In the genomic region with DNA sequence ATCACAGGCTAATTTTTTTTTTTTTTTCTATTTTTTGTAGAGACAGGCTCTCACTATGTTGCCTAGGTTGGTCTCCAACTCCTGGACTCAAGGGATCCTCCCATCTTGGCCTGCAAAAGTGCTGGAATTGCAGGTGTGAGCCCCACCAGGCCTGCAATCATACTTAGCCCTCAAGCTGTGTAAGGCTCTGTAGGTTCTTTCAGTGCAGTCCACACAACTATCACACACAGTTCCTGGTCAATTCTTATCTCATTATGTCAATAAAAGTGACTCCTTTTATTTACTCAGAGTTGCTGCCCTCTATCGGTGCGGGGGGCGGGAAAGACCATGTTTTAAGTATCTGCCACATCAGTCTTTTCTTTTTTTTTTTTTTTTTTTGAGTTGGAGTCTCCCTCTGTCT, we compare ENCODE assay signal across 8 cellular contexts. TPM values are rescaled to one million over a fixed set of nuclear protein-coding genes. Genes with fewer than 3 reads are reported as not detected.
DNase-seq lines count a peak whose midpoint lies in the region; ATAC-seq and TF ChIP-seq lines count a peak whose summit lies in the region.

No MANE protein-coding gene starts in this region.

- no peaks in the 10 kb centered on the region for H3K9me3 Mint-ChIP-seq in immature natural killer cell

- no peaks in the 10 kb centered on the region for H3K4me1 ChIP-seq in HAP-1

- H3K4me1 Mint-ChIP-seq in immature natural killer cell: no peaks in the 10 kb centered on the region

- DNase-seq in AG10803 (ENCODE audit: low read depth) (peak; percentile 41), HAP-1 (ENCODE audit: low spot score in 2 of 2) (peak; percentile 35 to 69), RWPE1 (ENCODE audit: low spot score) (peak; percentile 48), glomerular visceral epithelial cell (ENCODE audit: extremely low spot score) (peak; percentile 50), immature natural killer cell (no peak), NCI-H1092 treated with DMSO at 0.1 percent for 48 hours (lab: John Stamatoyannopoulos, UW) (no peak)

- H3K27me3 ChIP-seq in HAP-1 (ENCODE audit: low read depth): peaks cover 12% of the 10 kb centered on the region; the same call in 1 of the 2 replicates

- in situ Hi-C loops in HAP-1 (cut with MboI; ENCODE audit: low sequenced_read_pairs): no loop called here

- no peak overlapping the region for H3K27ac Mint-ChIP-seq in immature natural killer cell

- H3K9me3 ChIP-seq in HAP-1: no peaks in the 10 kb centered on the region

- H3K4me3 ChIP-seq in AG10803 (ENCODE audit: low read length): no peak overlapping the region
- no peak overlapping the region for H3K4me3 ChIP-seq in HAP-1

- CTCF ChIA-PET in RWPE1 (lab: Yijun Ruan, JAX): interaction anchor here (0.5 kb wide), 1 partner anchor 8 kb away, joined by 3 read pairs; no protein-coding TSS in a partner anchor

- ATAC-seq in HG03439 (IDR thresholded peaks at IDR 0.05; ENCODE audit: unreplicated experiment) (no peak), HG02981 (IDR thresholded peaks at IDR 0.05; ENCODE audit: unreplicated experiment) (no peak)

- peaks cover 0 to 2% (median 0%) of the 10 kb centered on the region in 3 donors for H3K27me3 Mint-ChIP-seq in immature natural killer cell (ENCODE audit: low read depth in 3 of 3)

- no peak overlapping the region for H3K4me3 Mint-ChIP-seq in immature natural killer cell

- POLR2A ChIA-PET in RWPE1 (lab: Yijun Ruan, JAX; ENCODE audit: low non-redundant PET): interaction anchor here (0.6 kb wide), 1 partner anchor 174 kb away, joined by 10 read pairs; no protein-coding TSS in a partner anchor

- no peaks in the 10 kb centered on the region for H3K36me3 Mint-ChIP-seq in immature natural killer cell

- H3K27ac ChIP-seq in RWPE1: no peak overlapping the region

- TF ChIP-seq CTCF in AG10803 (conservative IDR thresholded peaks at IDR 0.05; ENCODE audit: low read length) (peak; percentile 47), RWPE1 (conservative IDR thresholded peaks at IDR 0.05; ENCODE audit: low read depth) (no peak; the same call in 1 of the 2 replicates)

- H3K36me3 ChIP-seq in HAP-1 (replicated peaks): no peaks in the 10 kb centered on the region

RNA-seq across cellular contexts. Expression of a gene that starts 29.0 kb away (rescaled TPM):
- polyA plus RNA-seq in immature natural killer cell: 100 to 1,000 TPM in 2 of 3 donors, 10 to 100 TPM in 1; 55.0 to 114 (median 114) TPM

RNA-seq across cellular contexts. Expression of a gene that starts 34.3 kb away (rescaled TPM):
- not detected for polyA plus RNA-seq in immature natural killer cell

Comparison
In these comparisons a context has a peak if more than half of its experiments do, and no peak if none do; other contexts are left out.
1. DNase-seq: peak in AG10803 (single experiment), HAP-1 (2 of 2), RWPE1 (single experiment) and glomerular visceral epithelial cell (single experiment); none in immature natural killer cell (0 of 3) and NCI-H1092 treated with DMSO at 0.1 percent for 48 hours (single experiment).